Comparison of ENCODE assay signal across 12 cellular contexts in genomic region chr1:30715216-30715615, GRCh38. TPM values are rescaled to one million over a fixed set of nuclear protein-coding genes. Genes with fewer than 3 reads are reported as not detected.
DNase-seq lines count a peak whose midpoint lies in the region; ATAC-seq, FAIRE-seq and TF ChIP-seq lines count a peak whose summit lies in the region.
"Had no signal": no experiment of that assay in that cellular context is flagged by ENCODE, and none has a peak within 500 bp of the region (broad histone marks: within the 10 kb centered on the region; RNA-seq: fewer than 3 reads in every experiment).

No MANE protein-coding gene starts in this region.

- in situ Hi-C loops in IMR-90 (cut with MboI; ENCODE audit: low sequenced_read_pairs) = loop anchor here (10.0 kb wide), 1 partner anchor 1480 kb away; the partner anchor contains the start of genes MECR and PTPRU

- no peak overlapping the region for H3K56ac ChIP-seq in IMR-90 (ENCODE audit: extremely low read depth, insufficient read depth, low read length)

- no peak overlapping the region for H4K91ac ChIP-seq in IMR-90 (ENCODE audit: insufficient read depth, low read depth, low read length)

- H3K9me3 ChIP-seq in IMR-90 (ENCODE audit: control insufficient read depth, insufficient read depth, low read length) = no peaks in the 10 kb centered on the region; the same call in 1 of the 2 replicates
- H3K9me3 ChIP-seq: upper lobe of left lung had no signal

- no peak overlapping the region for H3K23ac ChIP-seq in IMR-90 (ENCODE audit: low read depth, low read length)

- H3K4me1 Mint-ChIP-seq in activated CD4-positive, alpha-beta memory T cell treated with anti-CD3 and anti-CD28 coated beads for 36 hours (ENCODE audit: low read depth) = peaks cover 16% of the 10 kb centered on the region
- peaks cover 17% of the 10 kb centered on the region for H3K4me1 Mint-ChIP-seq in activated CD4-positive, alpha-beta memory T cell treated with anti-CD3 and anti-CD28 coated beads, Interleukin-2, amount 10 ng/mL, durations not matched to agents 7 days and 5 days
- H3K4me1 Mint-ChIP-seq in progenitor cell of endocrine pancreas (ENCODE audit: low read depth) = no peaks in the 10 kb centered on the region

- no peak overlapping the region for H3K4me3 Mint-ChIP-seq in activated CD4-positive, alpha-beta memory T cell treated with anti-CD3 and anti-CD28 coated beads for 36 hours
- no peak overlapping the region for H3K4me3 Mint-ChIP-seq in activated CD4-positive, alpha-beta memory T cell treated with anti-CD3 and anti-CD28 coated beads, Interleukin-2, amount 10 ng/mL, durations not matched to agents 7 days and 5 days
- H3K4me3 Mint-ChIP-seq in progenitor cell of endocrine pancreas (ENCODE audit: low read depth) = no peak overlapping the region

- BruUV-seq in IMR-90 (replicated peaks; lab: Mats Ljungman, UMichigan) = no TSS peak

- no peak overlapping the region for H3K27ac ChIP-seq in IMR-90 (ENCODE audit: insufficient read depth, low read length)
- H3K27ac ChIP-seq: BLaER1 treated with 17β-estradiol and CSF1 and Interleukin-3, amounts not matched to agents 10 nM and 100 nM; SJSA1; upper lobe of left lung had no signal

- H3K27me3 ChIP-seq in IMR-90 (ENCODE audit: control insufficient read depth, insufficient read depth, low read length) (peaks cover 24% of the 10 kb centered on the region), bronchial epithelial cell (ENCODE audit: control insufficient read depth, insufficient read depth, low read length) (no peaks in the 10 kb centered on the region)
- H3K27me3 ChIP-seq: BLaER1 treated with 17β-estradiol and CSF1 and Interleukin-3, amounts not matched to agents 10 nM and 100 nM; upper lobe of left lung had no signal

- H2AK9ac ChIP-seq in IMR-90 (replicated peaks; ENCODE audit: low read depth, low read length, poor library complexity) = no peak overlapping the region

- no peak for TF ChIP-seq POLR2A in IMR-90 (IDR thresholded peaks at IDR 0.05; ENCODE audit: low read depth, low read length)

- peaks cover 4% of the 10 kb centered on the region for H3K36me3 Mint-ChIP-seq in activated CD4-positive, alpha-beta memory T cell treated with anti-CD3 and anti-CD28 coated beads for 36 hours
- H3K36me3 Mint-ChIP-seq in activated CD4-positive, alpha-beta memory T cell treated with anti-CD3 and anti-CD28 coated beads, Interleukin-2, amount 10 ng/mL, durations not matched to agents 7 days and 5 days (ENCODE audit: low read depth) = no peaks in the 10 kb centered on the region
- H3K36me3 Mint-ChIP-seq in progenitor cell of endocrine pancreas (ENCODE audit: insufficient read depth) = no peaks in the 10 kb centered on the region

- intact Hi-C loops in activated CD4-positive, alpha-beta memory T cell treated with anti-CD3 and anti-CD28 coated beads for 36 hours (cut with micrococcal nuclease) = no loop called here
- intact Hi-C loops in IMR-90 (cut with micrococcal nuclease) = no loop called here

- no peak overlapping the region for H3K18ac ChIP-seq in IMR-90 (ENCODE audit: low read depth, low read length)

- no peak overlapping the region for H2AFZ ChIP-seq in IMR-90 (replicated peaks; ENCODE audit: low read length, poor library complexity)

- H3K27ac Mint-ChIP-seq in activated CD4-positive, alpha-beta memory T cell treated with anti-CD3 and anti-CD28 coated beads for 36 hours = no peak overlapping the region
- H3K27ac Mint-ChIP-seq in activated CD4-positive, alpha-beta memory T cell treated with anti-CD3 and anti-CD28 coated beads, Interleukin-2, amount 10 ng/mL, durations not matched to agents 7 days and 5 days = no peak overlapping the region
- no peak overlapping the region for H3K27ac Mint-ChIP-seq in progenitor cell of endocrine pancreas

- no CpG with 5 or more reads among the region's 2 CpGs for WGBS in IMR-90 (ENCODE audit: extremely low coverage in 2 of 2, insufficient read length in 1 of 2), 2 experiments

- dilution Hi-C loops in IMR-90 (cut with HindIII; ENCODE audit: low sequenced_read_pairs, unreplicated experiment) = no loop called here

- H3K9me3 Mint-ChIP-seq in activated CD4-positive, alpha-beta memory T cell treated with anti-CD3 and anti-CD28 coated beads for 36 hours = peaks cover 9% of the 10 kb centered on the region
- peaks cover 15% of the 10 kb centered on the region for H3K9me3 Mint-ChIP-seq in activated CD4-positive, alpha-beta memory T cell treated with anti-CD3 and anti-CD28 coated beads, Interleukin-2, amount 10 ng/mL, durations not matched to agents 7 days and 5 days
- peaks cover 7% of the 10 kb centered on the region for H3K9me3 Mint-ChIP-seq in progenitor cell of endocrine pancreas (ENCODE audit: low read depth)

- H3K36me3 ChIP-seq in IMR-90 (ENCODE audit: control insufficient read depth, insufficient read depth, low read length) (no peaks in the 10 kb centered on the region), bronchial epithelial cell (ENCODE audit: control insufficient read depth, insufficient read depth, low read length) (no peaks in the 10 kb centered on the region)
- H3K36me3 ChIP-seq: BLaER1 treated with 17β-estradiol and CSF1 and Interleukin-3, amounts not matched to agents 10 nM and 100 nM; upper lobe of left lung had no signal

- TF ChIP-seq CTCF in IMR-90 (conservative IDR thresholded peaks at IDR 0.05; ENCODE audit: low read depth, low read length) = peak; percentile 30; the same call in 1 of the 2 replicates
- TF ChIP-seq CTCF in bronchial epithelial cell (IDR thresholded peaks at IDR 0.05; ENCODE audit: insufficient read depth, low read length, severe bottlenecking) = peak; percentile 50
- peak; percentile 51 for TF ChIP-seq CTCF in progenitor cell of endocrine pancreas (IDR thresholded peaks at IDR 0.05; ENCODE audit: unreplicated experiment)

- H3K4me3 ChIP-seq in IMR-90 (ENCODE audit: insufficient read depth, low read depth, low read length) (no peak overlapping the region), bronchial epithelial cell (ENCODE audit: low read depth, low read length) (no peak overlapping the region)
- H3K4me3 ChIP-seq: BLaER1 treated with 17β-estradiol and CSF1 and Interleukin-3, amounts not matched to agents 10 nM and 100 nM; SJSA1; upper lobe of left lung had no signal

- FAIRE-seq in bronchial epithelial cell (lab: Jason Lieb, UNC) = no peak

- no peak overlapping the region for H3K9ac ChIP-seq in IMR-90 (ENCODE audit: low read depth, low read length)
- H3K9ac ChIP-seq: BLaER1 treated with 17β-estradiol and CSF1 and Interleukin-3, amounts not matched to agents 10 nM and 100 nM had no signal

- H2BK15ac ChIP-seq in IMR-90 (ENCODE audit: low read depth, low read length) = no peak overlapping the region

- H3K79me1 ChIP-seq in IMR-90 (ENCODE audit: low read depth in 1 of 2, low read length in 2 of 2) = peaks cover 0 to 6% of the 10 kb centered on the region in 2 experiments; a peak in 1 of 4 replicates

- no peak overlapping the region for H3K4me2 ChIP-seq in IMR-90 (ENCODE audit: low read depth, low read length)
- H3K4me2 ChIP-seq: BLaER1 treated with 17β-estradiol and CSF1 and Interleukin-3, amounts not matched to agents 10 nM and 100 nM had no signal

- H3K14ac ChIP-seq in IMR-90 (replicated peaks; ENCODE audit: low read depth, low read length) = no peak overlapping the region

- no peak overlapping the region for H2BK120ac ChIP-seq in IMR-90 (ENCODE audit: low read depth, low read length)

- ATAC-seq in IMR-90 (ENCODE audit: low read depth) (no peak), GM18870 (IDR thresholded peaks at IDR 0.05; ENCODE audit: unreplicated experiment) (no peak)

- H4K8ac ChIP-seq in IMR-90 (ENCODE audit: low read depth in 2 of 2, low read length in 2 of 2) = no peak overlapping the region

- POLR2A ChIA-PET in activated CD4-positive, alpha-beta memory T cell treated with anti-CD3 and anti-CD28 coated beads for 36 hours (lab: Charles Lee) = no interaction called here
- POLR2A ChIA-PET in activated CD4-positive, alpha-beta memory T cell treated with anti-CD3 and anti-CD28 coated beads, Interleukin-2, amount 10 ng/mL, durations not matched to agents 7 days and 5 days (lab: Charles Lee) = no interaction called here
- POLR2A ChIA-PET in IMR-90 (lab: Charles Lee; ENCODE audit: unreplicated experiment) = no interaction called here

- peaks cover 4% of the 10 kb centered on the region; the same call in 1 of the 2 replicates for H3K4me1 ChIP-seq in IMR-90 (ENCODE audit: control insufficient read depth, insufficient read depth, low read length)

- CTCF ChIA-PET in activated CD4-positive, alpha-beta memory T cell treated with anti-CD3 and anti-CD28 coated beads for 36 hours (lab: Charles Lee) = interaction anchor here (0.8 to 1.4 kb wide), 4 partner anchors 29 to 1479 kb away, joined by 3 to 5 read pairs (median 3); partner anchors contain the start of gene PTPRU
- CTCF ChIA-PET in activated CD4-positive, alpha-beta memory T cell treated with anti-CD3 and anti-CD28 coated beads, Interleukin-2, amount 10 ng/mL, durations not matched to agents 7 days and 5 days (lab: Charles Lee) = interaction anchor here (8.3 kb wide), 1 partner anchor 65 kb away, joined by 494 read pairs; no protein-coding TSS in a partner anchor
- CTCF ChIA-PET in IMR-90 (lab: Yijun Ruan, JAX) = no interaction called here

- no peak overlapping the region for H2BK20ac ChIP-seq in IMR-90 (ENCODE audit: low read depth, low read length)

- peaks cover 6% of the 10 kb centered on the region for H4K20me1 ChIP-seq in IMR-90 (ENCODE audit: insufficient read depth, low read length)

- H2AK5ac ChIP-seq in IMR-90 (ENCODE audit: low read depth, low read length) = no peak overlapping the region

- TF ChIP-seq RAD21 in IMR-90 (IDR thresholded peaks at IDR 0.05; ENCODE audit: low read length) = no peak

- no peak overlapping the region for H2BK5ac ChIP-seq in IMR-90 (ENCODE audit: low read depth, low read length, poor library complexity, severe bottlenecking)

- no peak overlapping the region for H4K5ac ChIP-seq in IMR-90 (ENCODE audit: low read depth, low read length)

- H3K4ac ChIP-seq in IMR-90 (ENCODE audit: low read depth, low read length) = no peak overlapping the region

- peak; percentile 39 for DNase-seq in activated CD4-positive, alpha-beta memory T cell treated with anti-CD3 and anti-CD28 coated beads for 36 hours
- DNase-seq in activated CD4-positive, alpha-beta memory T cell treated with anti-CD3 and anti-CD28 coated beads, Interleukin-2, amount 10 ng/mL, durations not matched to agents 7 days and 5 days = no peak
- DNase-seq in IMR-90 = no peak
- DNase-seq in bronchial epithelial cell (ENCODE audit: low read depth) = no peak
- DNase-seq in progenitor cell of endocrine pancreas (ENCODE audit: low spot score, unreplicated experiment) = no peak
- no peak for DNase-seq in islet precursor cell
- DNase-seq in NCI-H1105 (lab: John Stamatoyannopoulos, UW) = no peak
- DNase-seq: NCI-H1436 treated with DMSO at 0.1 percent for 48 hours, upper lobe of left lung had no signal

- H3K27me3 Mint-ChIP-seq in activated CD4-positive, alpha-beta memory T cell treated with anti-CD3 and anti-CD28 coated beads for 36 hours = no peaks in the 10 kb centered on the region
- peaks cover 5% of the 10 kb centered on the region for H3K27me3 Mint-ChIP-seq in activated CD4-positive, alpha-beta memory T cell treated with anti-CD3 and anti-CD28 coated beads, Interleukin-2, amount 10 ng/mL, durations not matched to agents 7 days and 5 days
- H3K27me3 Mint-ChIP-seq in progenitor cell of endocrine pancreas = peaks cover 7% of the 10 kb centered on the region

- no peaks in the 10 kb centered on the region for H3K9me1 ChIP-seq in IMR-90 (ENCODE audit: insufficient read depth, low read length)

RNA-seq across cellular contexts. Expression of gene MATN1, which starts 8.2 kb away (rescaled TPM):
- under 1 TPM in 1 of 2 experiments, not detected in 1; 0.34 TPM for total RNA-seq in activated CD4-positive, alpha-beta memory T cell treated with anti-CD3 and anti-CD28 coated beads for 36 hours
- total RNA-seq in activated CD4-positive, alpha-beta memory T cell treated with anti-CD3 and anti-CD28 coated beads, Interleukin-2, amount 10 ng/mL, durations not matched to agents 7 days and 5 days = not detected
- total RNA-seq in IMR-90 (2012; rRNA removed) = 0.56 TPM in 1 of 2 replicates, not detected in the other
- 0.10 and 0.27 TPM in 2 replicates for polyA plus RNA-seq in IMR-90 (2012; rRNA removed)
- polyA plus RNA-seq in IMR-90 (2012; cell fraction: cytosol; rRNA removed) = 0.03 TPM in 1 of 2 replicates, not detected in the other
- polyA plus RNA-seq in IMR-90 (2012; cell fraction: nucleus; rRNA removed; ENCODE audit: low replicate concordance) = 1.1 and 1.3 TPM in 2 replicates
- total RNA-seq in bronchial epithelial cell = not detected in 2 replicates
- 0.11 and 0.14 TPM in 2 replicates for total RNA-seq in progenitor cell of endocrine pancreas

RNA-seq across cellular contexts. Expression of gene LAPTM5, which starts 42.4 kb away (rescaled TPM):
- 100 to 1,000 TPM; 190 to 196 TPM for total RNA-seq in activated CD4-positive, alpha-beta memory T cell treated with anti-CD3 and anti-CD28 coated beads for 36 hours
- 100 to 1,000 TPM; 481 to 482 TPM for total RNA-seq in activated CD4-positive, alpha-beta memory T cell treated with anti-CD3 and anti-CD28 coated beads, Interleukin-2, amount 10 ng/mL, durations not matched to agents 7 days and 5 days
- total RNA-seq in IMR-90 (2012; rRNA removed) (under 0.01 TPM in 1 of 2 replicates, not detected in the other), bronchial epithelial cell (under 0.01 TPM in 2 replicates), progenitor cell of endocrine pancreas (0.20 TPM in 1 of 2 replicates, not detected in the other)
- polyA plus RNA-seq in IMR-90 (2012; rRNA removed) = 0.09 TPM in 2 replicates
- polyA plus RNA-seq in IMR-90 (2012; cell fraction: cytosol; rRNA removed) = 0.12 TPM in 1 of 2 replicates, not detected in the other
- 0.07 and 0.16 TPM in 2 replicates for polyA plus RNA-seq in IMR-90 (2012; cell fraction: nucleus; rRNA removed; ENCODE audit: low replicate concordance)
- total RNA-seq: SJSA1 had no signal

Comparison
In these comparisons a context has a peak if more than half of its experiments do, and no peak if none do; other contexts are left out.
1. RNA of gene LAPTM5, which starts 42.4 kb away (total RNA-seq): 481 to 482 TPM in activated CD4-positive, alpha-beta memory T cell treated with anti-CD3 and anti-CD28 coated beads, Interleukin-2, amount 10 ng/mL, durations not matched to agents 7 days and 5 days and 190 to 196 TPM in activated CD4-positive, alpha-beta memory T cell treated with anti-CD3 and anti-CD28 coated beads for 36 hours; 0.20 TPM in progenitor cell of endocrine pancreas, under 0.01 TPM in IMR-90 and under 0.01 TPM in bronchial epithelial cell; every median in the first group is over 100 times any median in the second.
2. Peak in every context shown above with its lines, with median percentiles within 50 percentile points of each other: CTCF ChIP-seq.